ENCODE assay signal across 27 cellular contexts in the genomic region with DNA sequence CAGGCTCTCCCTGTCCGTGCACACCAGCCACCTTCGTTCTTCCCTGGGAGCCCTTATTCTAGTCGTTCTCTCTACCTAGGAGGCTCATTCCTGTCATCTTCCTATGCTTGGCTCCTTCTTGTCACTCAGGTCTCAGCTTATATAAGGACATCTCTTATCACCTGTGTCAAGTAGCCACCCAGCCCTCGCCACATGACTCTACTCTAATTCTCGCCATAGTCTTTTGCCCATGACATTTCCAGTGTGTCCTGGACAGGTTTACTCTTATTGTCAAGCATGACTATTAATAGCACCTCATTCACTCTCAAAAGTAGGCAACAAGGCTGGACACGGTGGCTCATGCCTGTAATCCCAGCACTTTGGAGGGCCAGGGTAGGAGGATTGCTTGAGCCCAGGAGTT.
"Had no signal": no experiment of that assay in that cellular context is flagged by ENCODE, and none has a peak within 500 bp of the region (broad histone marks: within the 10 kb centered on the region; RNA-seq: fewer than 3 reads in every experiment).

No MANE protein-coding gene starts in this region.

- H3K4me1 ChIP-seq: foreskin keratinocyte had no signal

- H3K4me3 ChIP-seq: adrenal gland, body of pancreas, coronary artery, dorsolateral prefrontal cortex, esophagus muscularis mucosa, gastroesophageal sphincter had no signal

- H3K9me3 ChIP-seq: adrenal gland, body of pancreas, esophagus muscularis mucosa, gastroesophageal sphincter had no signal

- H3K27me3 ChIP-seq: adrenal gland, body of pancreas, dorsolateral prefrontal cortex, esophagus muscularis mucosa, gastroesophageal sphincter had no signal

- DNase-seq: activated B cell treated with CpG ODN at 0.5 μM for 24 hours; activated CD4-positive, alpha-beta T cell treated with anti-CD3 and anti-CD28 coated beads for 48 hours; activated CD4-positive, alpha-beta T cell treated with anti-CD3 and anti-CD28 coated beads, Interleukin-2, amount 50 U/mL, for 1 hour; activated CD4-positive, alpha-beta T cell treated with anti-CD3 and anti-CD28 coated beads, Interleukin-2, amount 50 U/mL, for 48 hours; activated CD8-positive, alpha-beta memory T cell treated with anti-CD3 and anti-CD28 coated beads for 24 hours; activated CD8-positive, alpha-beta T cell treated with anti-CD3 and anti-CD28 coated beads for 36 hours; activated effector memory CD4-positive, alpha-beta T cell treated with anti-CD3 and anti-CD28 coated beads, Interleukin-2, amount 50 U/mL, for 16 hours; activated naive CD4-positive, alpha-beta T cell treated with anti-CD3 and anti-CD28 coated beads for 36 hours; activated naive CD8-positive, alpha-beta T cell treated with anti-CD3 and anti-CD28 coated beads for 36 hours; activated naive CD8-positive, alpha-beta T cell treated with anti-CD3 and anti-CD28 coated beads, Interleukin-2, amount 50 U/mL, for 24 hours; activated T-cell treated with anti-CD3 and anti-CD28 coated beads, Interleukin-2, amount 50 U/mL, for 4 hours; adrenal gland; amygdala; aorta; body of pancreas; dorsolateral prefrontal cortex; effector memory CD4-positive, alpha-beta T cell; endodermal cell; erythroblast; foreskin keratinocyte; T-helper 1 cell; T-helper 17 cell; T1000; WERI-Rb-1 had no signal

- H3K36me3 ChIP-seq: adrenal gland, esophagus muscularis mucosa, gastroesophageal sphincter, WERI-Rb-1 had no signal

- H3K27ac ChIP-seq: adrenal gland, body of pancreas, coronary artery, dorsolateral prefrontal cortex, esophagus muscularis mucosa, foreskin keratinocyte, gastroesophageal sphincter, WERI-Rb-1 had no signal
